9 cellular contexts compared by ENCODE assay signal in genomic region chr2:12554235-12555011, GRCh38.
A peak's percentile ranks its signal among the peaks of the same experiment; 100 is the strongest.
DNase-seq lines count a peak whose midpoint lies in the region; ATAC-seq, FAIRE-seq and TF ChIP-seq lines count a peak whose summit lies in the region.
"Had no signal": no experiment of that assay in that cellular context is flagged by ENCODE, and none has a peak within 500 bp of the region (broad histone marks: within the 10 kb centered on the region; RNA-seq: fewer than 3 reads in every experiment).

No MANE protein-coding gene starts in this region.

- no TSS peak for BruUV-seq in PC-9 (replicated peaks; lab: Mats Ljungman, UMichigan)
- no TSS peak for BruUV-seq in endothelial cell of umbilical vein (replicated peaks; lab: Mats Ljungman, UMichigan)

- intact Hi-C loops in PC-9 (cut with micrococcal nuclease; ENCODE audit: unreplicated experiment): loop anchor here (1.0 to 10.0 kb wide), 3 partner anchors 162 to 720 kb away; partner anchors contain the start of gene TRIB2
- intact Hi-C loops in endothelial cell of umbilical vein (cut with micrococcal nuclease): loop anchor here (1.0 to 10.0 kb wide), 10 partner anchors 75 to 727 kb away; partner anchors contain the start of gene TRIB2

- dilution Hi-C loops in endothelial cell of umbilical vein (cut with MboI; ENCODE audit: extremely low pct_ligation_motif_present, low sequenced_read_pairs): loop anchor here (25.0 kb wide), 1 partner anchor 158 kb away; the partner anchor contains the start of gene TRIB2

- H3K9me3 ChIP-seq in PC-9 (ENCODE audit: insufficient read depth, low read depth): no peaks in the 10 kb centered on the region
- no peaks in the 10 kb centered on the region for H3K9me3 ChIP-seq in endothelial cell of umbilical vein (replicated peaks; ENCODE audit: control insufficient read depth, insufficient read depth, low read length)
- H3K9me3 ChIP-seq in Karpas-422 (ENCODE audit: low read length): no peaks in the 10 kb centered on the region
- H3K9me3 ChIP-seq: pancreas had no signal

- H3K4me1 ChIP-seq in PC-9 (replicated peaks; ENCODE audit: insufficient read depth) (peaks cover 27% of the 10 kb centered on the region), endothelial cell of umbilical vein (ENCODE audit: control insufficient read depth, extremely low read depth, insufficient read depth, low read length) (peaks cover 23% of the 10 kb centered on the region), Karpas-422 (ENCODE audit: low read length) (peaks cover 6% of the 10 kb centered on the region)
- H3K4me1 ChIP-seq: pancreas had no signal

- 0 out of 2 replicates have a peak overlapping the region, but pooled peaks have one; percentile 4 for H3K27ac ChIP-seq in PC-9
- no peak overlapping the region for H3K27ac ChIP-seq in endothelial cell of umbilical vein (ENCODE audit: insufficient read depth, low read depth, low read length)
- no peak overlapping the region for H3K27ac ChIP-seq in Karpas-422 (ENCODE audit: low read length)
- H3K27ac ChIP-seq: pancreas had no signal

- DNase-seq in A172 (ENCODE audit: low spot score) (peak; percentile 15), PC-9 (no peak), endothelial cell of umbilical vein (ENCODE audit: low read depth, low spot score) (no peak), HUDEP-2 (lab: John Stamatoyannopoulos, UW; ENCODE audit: unreplicated experiment in 76 of 76) (no peak), cerebellar cortex (ENCODE audit: low spot score) (no peak), Karpas-422 (no peak), foreskin fibroblast (no peak)
- DNase-seq: pancreas had no signal

- TF ChIP-seq CTCF in PC-9 (conservative IDR thresholded peaks at IDR 0.05) (no peak), endothelial cell of umbilical vein (IDR thresholded peaks at IDR 0.05; ENCODE audit: extremely low read depth in 1 of 2, insufficient read depth in 1 of 2, low read depth in 1 of 2, low read length in 2 of 2) (no peak), foreskin fibroblast (IDR thresholded peaks at IDR 0.05; ENCODE audit: low read depth, low read length) (no peak)

- H3K27me3 ChIP-seq in PC-9 (ENCODE audit: insufficient read depth, low read depth) (no peaks in the 10 kb centered on the region), endothelial cell of umbilical vein (ENCODE audit: control insufficient read depth in 2 of 2, insufficient read depth in 2 of 2, low read length in 2 of 2) (no peaks in the 10 kb centered on the region), Karpas-422 (ENCODE audit: low read length) (0 out of 2 replicates have a peak, but pooled peaks cover 2% of the 10 kb centered on the region)
- H3K27me3 ChIP-seq: pancreas had no signal

- no peak overlapping the region for H3K4me3 ChIP-seq in PC-9
- H3K4me3 ChIP-seq in endothelial cell of umbilical vein (replicated peaks in 1 of 3; ENCODE audit: insufficient read depth in 1 of 3, low read depth in 1 of 3, low read length in 3 of 3): no peak overlapping the region
- no peak overlapping the region for H3K4me3 ChIP-seq in Karpas-422 (ENCODE audit: low read length)
- H3K4me3 ChIP-seq in foreskin fibroblast (ENCODE audit: low read depth in 1 of 2, low read length in 2 of 2): no peak overlapping the region
- H3K4me3 ChIP-seq: pancreas had no signal

- no peak for FAIRE-seq in endothelial cell of umbilical vein (lab: Jason Lieb, UNC)
- FAIRE-seq: pancreas had no signal

- peak overlapping the region; percentile 59 for H3K4me2 ChIP-seq in PC-9
- peak overlapping the region; percentile 49 for H3K4me2 ChIP-seq in endothelial cell of umbilical vein (ENCODE audit: insufficient read depth, low read length)
- H3K4me2 ChIP-seq in Karpas-422 (ENCODE audit: low read depth, low read length, poor library complexity, severe bottlenecking): no peak overlapping the region

- H3K9me2 ChIP-seq in PC-9 (ENCODE audit: insufficient read depth): no peaks in the 10 kb centered on the region
- H3K9me2 ChIP-seq in Karpas-422 (replicated peaks; ENCODE audit: insufficient read depth, low read length): no peaks in the 10 kb centered on the region

- no peaks in the 10 kb centered on the region for H3K9me1 ChIP-seq in endothelial cell of umbilical vein (replicated peaks; ENCODE audit: control insufficient read depth, extremely low read depth, insufficient read depth, low read length)

- no peak for TF ChIP-seq POLR2A in endothelial cell of umbilical vein (IDR thresholded peaks at IDR 0.05; ENCODE audit: low read depth, low read length)

- CTCF ChIA-PET in PC-9 (lab: Charles Lee) (interaction anchor here (0.5 to 0.9 kb wide), 2 partner anchors 45 to 724 kb away, joined by 3 to 8 read pairs; no protein-coding TSS in a partner anchor), endothelial cell of umbilical vein (lab: Charles Lee) (interaction anchor here (0.6 to 3.3 kb wide), 4 partner anchors 162 to 725 kb away, joined by 3 to 30 read pairs (median 4); partner anchors contain the start of gene TRIB2)

- H2AFZ ChIP-seq in PC-9 (no peak overlapping the region; the same call in 1 of the 2 replicates), endothelial cell of umbilical vein (ENCODE audit: low read depth, low read length) (no peak overlapping the region), Karpas-422 (ENCODE audit: low read length) (no peak overlapping the region)

- no peaks in the 10 kb centered on the region for H3K79me2 ChIP-seq in PC-9 (ENCODE audit: low read depth)
- no peaks in the 10 kb centered on the region for H3K79me2 ChIP-seq in endothelial cell of umbilical vein (ENCODE audit: control insufficient read depth, insufficient read depth, low read length)
- H3K79me2 ChIP-seq in Karpas-422 (ENCODE audit: low read length): no peaks in the 10 kb centered on the region

- H3F3A ChIP-seq in PC-9 (ENCODE audit: insufficient read depth, low read depth): peaks cover 7% of the 10 kb centered on the region; the same call in 1 of the 2 replicates

- POLR2A ChIA-PET in PC-9 (lab: Charles Lee; ENCODE audit: unreplicated experiment): no interaction called here
- POLR2A ChIA-PET in endothelial cell of umbilical vein (lab: Charles Lee): interaction anchor here (1.7 kb wide), 1 partner anchor 162 kb away, joined by 4 read pairs; the partner anchor contains the start of gene TRIB2

- no peak overlapping the region for H3K9ac ChIP-seq in endothelial cell of umbilical vein (replicated peaks; ENCODE audit: extremely low read depth, insufficient read depth, low read length)
- H3K9ac ChIP-seq in Karpas-422 (ENCODE audit: low read length): no peak overlapping the region

- peak; percentile 30 for ATAC-seq in GM19351 (IDR thresholded peaks at IDR 0.05; ENCODE audit: unreplicated experiment)

- H3K36me3 ChIP-seq in PC-9 (ENCODE audit: low read depth) (no peaks in the 10 kb centered on the region), endothelial cell of umbilical vein (ENCODE audit: control insufficient read depth in 2 of 2, extremely low read depth in 1 of 2, insufficient read depth in 2 of 2, low read length in 2 of 2) (no peaks in the 10 kb centered on the region), Karpas-422 (ENCODE audit: insufficient read depth, low read length) (no peaks in the 10 kb centered on the region)
- H3K36me3 ChIP-seq: pancreas had no signal

- H4K20me1 ChIP-seq in PC-9 (ENCODE audit: insufficient read depth) (no peaks in the 10 kb centered on the region), endothelial cell of umbilical vein (replicated peaks; ENCODE audit: control insufficient read depth, extremely low read depth, insufficient read depth, low read length) (no peaks in the 10 kb centered on the region), Karpas-422 (ENCODE audit: insufficient read depth, low read depth, low read length) (no peaks in the 10 kb centered on the region)

TF ChIP-seq in endothelial cell of umbilical vein, 7 proteins besides CTCF, POLR2A, EP300 and RAD21:
- TF ChIP-seq FOS (IDR thresholded peaks at IDR 0.05; ENCODE audit: borderline replicate concordance, insufficient read depth, low read length): no peak
- TF ChIP-seq MYC (IDR thresholded peaks at IDR 0.05; ENCODE audit: low read depth, low read length): no peak
- TF ChIP-seq EZH2 (IDR thresholded peaks at IDR 0.05; ENCODE audit: borderline replicate concordance, low read depth, low read length, severe bottlenecking): no peak
- TF ChIP-seq JUN (IDR thresholded peaks at IDR 0.05; ENCODE audit: borderline replicate concordance, insufficient read depth, insufficient read length, low read depth): no peak
- TF ChIP-seq POLR2AphosphoS5 (IDR thresholded peaks at IDR 0.05; ENCODE audit: insufficient read depth, low read depth, low read length): no peak
- no peak for TF ChIP-seq GATA2 (IDR thresholded peaks at IDR 0.05; ENCODE audit: insufficient read depth, insufficient read length, low read depth, low read length)
- TF ChIP-seq, protein P1, sequence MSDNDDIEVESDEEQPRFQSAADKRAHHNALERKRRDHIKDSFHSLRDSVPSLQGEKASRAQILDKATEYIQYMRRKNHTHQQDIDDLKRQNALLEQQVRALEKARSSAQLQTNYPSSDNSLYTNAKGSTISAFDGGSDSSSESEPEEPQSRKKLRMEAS (IDR thresholded peaks at IDR 0.05; ENCODE audit: insufficient read depth, insufficient read length): no peak
